Comparison of ENCODE assay signal across 8 cellular contexts in genomic region chr7:42931834-42932651, GRCh38. TPM values are rescaled to one million over a fixed set of nuclear protein-coding genes. Genes with fewer than 3 reads are reported as not detected.
A peak's percentile ranks its signal among the peaks of the same experiment; 100 is the strongest.
DNase-seq lines count a peak whose midpoint lies in the region; ATAC-seq, FAIRE-seq and TF ChIP-seq lines count a peak whose summit lies in the region.

TSS of gene MRPL32 (plus strand) at chr7:42932376. CDS start at chr7:42932387, 11 bp downstream.
TSS of gene PSMA2 (minus strand) at chr7:42932174. CDS start at chr7:42932158, 16 bp downstream.

- peak within 1 kb of the TSS; percentile 87 for H3K4me3 ChIP-seq in AG04449 (ENCODE audit: low read depth, low read length)
- H3K4me3 ChIP-seq in WI38 (ENCODE audit: low read depth, low read length) = peak within 1 kb of the TSS; percentile 96
- H3K4me3 ChIP-seq in bronchial epithelial cell (ENCODE audit: low read depth, low read length) = peak within 1 kb of the TSS; percentile 87
- H3K4me3 ChIP-seq in small intestine (ENCODE audit: low read depth in 1 of 2, low read length in 2 of 2) = peak within 1 kb of the TSS; percentile 83 to 84

- H3K27me3 ChIP-seq in bronchial epithelial cell (ENCODE audit: control insufficient read depth, insufficient read depth, low read length) (no peaks in the 10 kb centered on the region), small intestine (ENCODE audit: control insufficient read depth in 2 of 2, insufficient read depth in 2 of 2, low read length in 2 of 2) (no peaks in the 10 kb centered on the region)

- peaks cover 6% of the 10 kb centered on the region for H3K36me3 ChIP-seq in bronchial epithelial cell (ENCODE audit: control insufficient read depth, insufficient read depth, low read length)
- H3K36me3 ChIP-seq in small intestine (ENCODE audit: control insufficient read depth in 2 of 2, insufficient read depth in 2 of 2, low read length in 2 of 2) = no peaks in the 10 kb centered on the region

- no peak for TF ChIP-seq CTCF in AG04449 (IDR thresholded peaks at IDR 0.05; ENCODE audit: insufficient read depth, low read length, missing control alignments)
- no peak for TF ChIP-seq CTCF in WI38 (IDR thresholded peaks at IDR 0.05; ENCODE audit: low read depth, low read length)
- TF ChIP-seq CTCF in bronchial epithelial cell (IDR thresholded peaks at IDR 0.05; ENCODE audit: insufficient read depth, low read length, severe bottlenecking) = no peak

- DNase-seq in AG04449 (ENCODE audit: low read depth, low spot score) (peak; percentile 85), NCI-H2227 treated with DMSO at 0.1 percent for 48 hours (lab: John Stamatoyannopoulos, UW) (peak; percentile 96), bronchial epithelial cell (ENCODE audit: low read depth) (peak; percentile 96), iPS-NIHi11 (ENCODE audit: low spot score) (peak; percentile 97), small intestine (peak; percentile 99)

- 0% methylated on average over 56 of the region's 56 CpGs for WGBS in small intestine, 3 donors

- H3K9me3 ChIP-seq in small intestine (ENCODE audit: control insufficient read depth, low read depth) = no peaks in the 10 kb centered on the region

- peak; percentile 23 for FAIRE-seq in bronchial epithelial cell (lab: Jason Lieb, UNC)
- peak; percentile 26 for FAIRE-seq in small intestine (lab: Jason Lieb, UNC)

- CTCF ChIA-PET in AG04449 (lab: Yijun Ruan, JAX) = interaction anchor here (0.6 to 6.3 kb wide), 17 partner anchors 9 to 991 kb away, joined by 3 to 51 read pairs (median 4); no protein-coding TSS in a partner anchor

- POLR2A ChIA-PET in AG04449 (lab: Yijun Ruan, JAX) = interaction anchor here (0.6 to 1.7 kb wide), 9 partner anchors 9 to 1060 kb away, joined by 3 to 10 read pairs (median 3); partner anchors contain the start of genes C7orf25 and MRPS24

- peak within 1 kb of the TSS; percentile 76 to 93 for H3K27ac ChIP-seq in small intestine (ENCODE audit: low read depth in 1 of 2, low read length in 1 of 2)

- H3K4me1 ChIP-seq in small intestine (ENCODE audit: control insufficient read depth in 2 of 2, insufficient read depth in 1 of 2, low read depth in 1 of 2, low read length in 1 of 2) = peaks cover 6 to 21% of the 10 kb centered on the region in 2 donors

- peak; percentile 99 for ATAC-seq in GM18907 (IDR thresholded peaks at IDR 0.05; ENCODE audit: unreplicated experiment)
- peak; percentile 99 for ATAC-seq in HG03159 (IDR thresholded peaks at IDR 0.05; ENCODE audit: unreplicated experiment)

RNA-seq across cellular contexts. Expression of gene MRPL32, which starts in this region (rescaled TPM):
- 62.6 and 63.2 TPM in 2 replicates for total RNA-seq in bronchial epithelial cell
- polyA plus RNA-seq in small intestine = 10 to 100 TPM; 55.1 to 82.6 (median 68.0) TPM

RNA-seq across cellular contexts. Expression of gene PSMA2, which starts in this region (rescaled TPM):
- 40.6 and 62.1 TPM in 2 replicates for total RNA-seq in bronchial epithelial cell
- 100 to 1,000 TPM; 142 to 181 (median 169) TPM for polyA plus RNA-seq in small intestine

Comparison
In these comparisons a context has a peak if more than half of its experiments do, and no peak if none do; other contexts are left out.
1. Peak in every context shown above with its lines: DNase-seq, ATAC-seq, H3K4me3 ChIP-seq and H3K27ac ChIP-seq.